In genomic region chr20:9506337-9506821, GRCh38 we compare ENCODE assay signal across 16 cellular contexts. TPM values are rescaled to one million over a fixed set of nuclear protein-coding genes. Genes with fewer than 3 reads are reported as not detected.
DNase-seq lines count a peak whose midpoint lies in the region; ATAC-seq and TF ChIP-seq lines count a peak whose summit lies in the region.
"Had no signal": no experiment of that assay in that cellular context is flagged by ENCODE, and none has a peak within 500 bp of the region (broad histone marks: within the 10 kb centered on the region; RNA-seq: fewer than 3 reads in every experiment).

No MANE protein-coding gene starts in this region.

- no peak for ATAC-seq in CD8-positive, alpha-beta T cell

- no peaks in the 10 kb centered on the region for H3K4me1 Mint-ChIP-seq in CD8-positive, alpha-beta T cell (ENCODE audit: low read depth)
- H3K4me1 Mint-ChIP-seq: activated naive CD8-positive, alpha-beta T cell treated with anti-CD3 and anti-CD28 coated beads, Interleukin-2, amount 10 ng/mL, durations not matched to agents 7 days and 5 days had no signal

- POLR2A ChIA-PET in CD8-positive, alpha-beta T cell (lab: Charles Lee) = no interaction called here

- CTCF ChIA-PET in CD8-positive, alpha-beta T cell (lab: Charles Lee) = no interaction called here

- H3K27me3 ChIP-seq in ascending aorta = no peaks in the 10 kb centered on the region
- H3K27me3 ChIP-seq in iPS-15b (ENCODE audit: control insufficient read depth, insufficient read depth, low read length) = peaks cover 77% of the 10 kb centered on the region
- H3K27me3 ChIP-seq in CD8-positive, alpha-beta T cell (ENCODE audit: insufficient read depth, low read length) = no peaks in the 10 kb centered on the region

- H3K4me3 Mint-ChIP-seq in CD8-positive, alpha-beta T cell = no peak overlapping the region
- H3K4me3 Mint-ChIP-seq: activated CD4-positive, alpha-beta memory T cell treated with anti-CD3 and anti-CD28 coated beads for 36 hours; activated naive CD8-positive, alpha-beta T cell treated with anti-CD3 and anti-CD28 coated beads, Interleukin-2, amount 10 ng/mL, durations not matched to agents 7 days and 5 days; CD4-positive, alpha-beta T cell had no signal

- no peaks in the 10 kb centered on the region for H3K9me3 Mint-ChIP-seq in CD8-positive, alpha-beta T cell
- H3K9me3 Mint-ChIP-seq: activated naive CD8-positive, alpha-beta T cell treated with anti-CD3 and anti-CD28 coated beads, Interleukin-2, amount 10 ng/mL, durations not matched to agents 7 days and 5 days had no signal

- DNase-seq in DMS 273 (lab: John Stamatoyannopoulos, UW; ENCODE audit: unreplicated experiment) (peak; percentile 49), DMS 273 treated with DMSO at 0.1 percent for 48 hours (lab: John Stamatoyannopoulos, UW) (no peak), ascending aorta (ENCODE audit: low spot score in 2 of 2) (no peak), skeletal muscle cell (ENCODE audit: low read depth) (no peak), NCI-H510A treated with DMSO at 0.1 percent for 48 hours (lab: John Stamatoyannopoulos, UW) (no peak), NCI-H187 (lab: John Stamatoyannopoulos, UW) (no peak)
- no peak for DNase-seq in CD8-positive, alpha-beta T cell
- DNase-seq: activated CD4-positive, alpha-beta memory T cell treated with anti-CD3 and anti-CD28 coated beads for 36 hours; activated naive CD8-positive, alpha-beta T cell treated with anti-CD3 and anti-CD28 coated beads, Interleukin-2, amount 10 ng/mL, durations not matched to agents 7 days and 5 days; CD4-positive, alpha-beta T cell; kidney glomerular epithelial cell; NCI-H1694; NCI-H524 had no signal

- H3K36me3 ChIP-seq in ascending aorta = no peaks in the 10 kb centered on the region
- no peaks in the 10 kb centered on the region for H3K36me3 ChIP-seq in iPS-15b (ENCODE audit: control insufficient read depth, insufficient read depth, low read length)
- H3K36me3 ChIP-seq in CD8-positive, alpha-beta T cell (ENCODE audit: insufficient read depth, low read length) = no peaks in the 10 kb centered on the region

- TF ChIP-seq CTCF in ascending aorta (IDR thresholded peaks at IDR 0.05) = no peak
- no peak for TF ChIP-seq CTCF in CD8-positive, alpha-beta T cell (IDR thresholded peaks at IDR 0.05)

- no peaks in the 10 kb centered on the region for H3K36me3 Mint-ChIP-seq in CD8-positive, alpha-beta T cell
- H3K36me3 Mint-ChIP-seq: activated CD4-positive, alpha-beta memory T cell treated with anti-CD3 and anti-CD28 coated beads for 36 hours had no signal

- no peak overlapping the region for H3K27ac ChIP-seq in ascending aorta
- H3K27ac ChIP-seq in CD8-positive, alpha-beta T cell (ENCODE audit: low read depth, low read length) = no peak overlapping the region
- H3K27ac ChIP-seq: 22Rv1 had no signal

- H3K4me1 ChIP-seq in ascending aorta (no peaks in the 10 kb centered on the region), iPS-15b (ENCODE audit: control insufficient read depth, insufficient read depth, low read length) (no peaks in the 10 kb centered on the region)
- no peaks in the 10 kb centered on the region for H3K4me1 ChIP-seq in CD8-positive, alpha-beta T cell (ENCODE audit: insufficient read depth, low read length)

- intact Hi-C loops in ascending aorta (cut with DNase I) = no loop called here
- intact Hi-C loops in CD8-positive, alpha-beta T cell (cut with DNase I, micrococcal nuclease) = no loop called here

- H3K27ac Mint-ChIP-seq in CD8-positive, alpha-beta T cell = no peak overlapping the region
- H3K27ac Mint-ChIP-seq: activated CD4-positive, alpha-beta memory T cell treated with anti-CD3 and anti-CD28 coated beads for 36 hours; activated naive CD8-positive, alpha-beta T cell treated with anti-CD3 and anti-CD28 coated beads, Interleukin-2, amount 10 ng/mL, durations not matched to agents 7 days and 5 days; CD4-positive, alpha-beta T cell had no signal

- H3K9ac ChIP-seq in iPS-15b (ENCODE audit: low read depth, low read length) = no peak overlapping the region

- H3K4me3 ChIP-seq in ascending aorta (peak overlapping the region; percentile 36 to 46), iPS-15b (ENCODE audit: low read depth, low read length) (peak overlapping the region; percentile 38), skeletal muscle cell (ENCODE audit: low read depth, low read length) (peak overlapping the region; percentile 9)
- H3K4me3 ChIP-seq in CD8-positive, alpha-beta T cell (ENCODE audit: low read depth, low read length) = no peak overlapping the region

- peaks cover 33% of the 10 kb centered on the region for H3K27me3 Mint-ChIP-seq in CD8-positive, alpha-beta T cell (ENCODE audit: low read depth)

- H3K9me3 ChIP-seq in ascending aorta (no peaks in the 10 kb centered on the region), iPS-15b (ENCODE audit: control insufficient read depth, insufficient read depth, low read length) (no peaks in the 10 kb centered on the region)
- H3K9me3 ChIP-seq in CD8-positive, alpha-beta T cell (ENCODE audit: low read length) = no peaks in the 10 kb centered on the region

RNA-seq across cellular contexts. Expression of gene LAMP5, which starts 8.0 kb away (rescaled TPM):
- total RNA-seq in ascending aorta = not detected
- total RNA-seq in CD8-positive, alpha-beta T cell = not detected
- total RNA-seq: activated CD4-positive, alpha-beta memory T cell treated with anti-CD3 and anti-CD28 coated beads for 36 hours; activated naive CD8-positive, alpha-beta T cell treated with anti-CD3 and anti-CD28 coated beads, Interleukin-2, amount 10 ng/mL, durations not matched to agents 7 days and 5 days; subcutaneous adipose tissue had no signal
